17 cellular contexts compared by ENCODE assay signal in genomic region chr10:13665516-13666262, GRCh38.
DNase-seq lines count a peak whose midpoint lies in the region; ATAC-seq, FAIRE-seq and TF ChIP-seq lines count a peak whose summit lies in the region.
"Had no signal": no experiment of that assay in that cellular context is flagged by ENCODE, and none has a peak within 500 bp of the region (broad histone marks: within the 10 kb centered on the region; RNA-seq: fewer than 3 reads in every experiment).

No MANE protein-coding gene starts in this region.

- CTCF ChIA-PET in Caco-2 (lab: Charles Lee): no interaction called here

- no peak overlapping the region for H4K8ac ChIP-seq in neuronal stem cell (ENCODE audit: low read depth, low read length)

- H2BK15ac ChIP-seq in neuronal stem cell (ENCODE audit: low read length): no peak overlapping the region

- no TSS peak for BruUV-seq in Caco-2 (replicated peaks; lab: Mats Ljungman, UMichigan)

- no peak overlapping the region for H3K9ac ChIP-seq in neuronal stem cell (ENCODE audit: low read depth, low read length, poor library complexity)

- ATAC-seq in mucosa of descending colon: no peak
- ATAC-seq: CD8-positive, alpha-beta T cell; GM23338; HCT116 had no signal

- no CpG with 5 or more reads among the region's 20 CpGs for WGBS in neuronal stem cell (ENCODE audit: extremely low coverage in 2 of 2, insufficient read length in 2 of 2, insufficient replicate concordance in 1 of 2), 2 donors

- no peak overlapping the region for H3K4ac ChIP-seq in neuronal stem cell (ENCODE audit: low read length)

- TF ChIP-seq CTCF in Caco-2 (IDR thresholded peaks at IDR 0.05; ENCODE audit: insufficient read depth in 1 of 2, low read depth in 1 of 2, low read length in 1 of 2, severe bottlenecking in 1 of 2, unreplicated experiment in 1 of 2) (no peak), mucosa of descending colon (IDR thresholded peaks at IDR 0.05) (no peak), mesothelial cell of epicardium (IDR thresholded peaks at IDR 0.05; ENCODE audit: unreplicated experiment) (no peak)

- peaks cover 95% of the 10 kb centered on the region for H3K36me3 Mint-ChIP-seq in Caco-2 (ENCODE audit: insufficient read depth, unreplicated experiment)
- H3K36me3 Mint-ChIP-seq in mesothelial cell of epicardium: peaks cover 41% of the 10 kb centered on the region

- H3K23ac ChIP-seq in neuronal stem cell (ENCODE audit: low read depth, low read length, poor library complexity): peak overlapping the region; percentile 8

- H3K27ac Mint-ChIP-seq in Caco-2 (ENCODE audit: unreplicated experiment): peak overlapping the region; percentile 46
- no peak overlapping the region for H3K27ac Mint-ChIP-seq in mesothelial cell of epicardium
- H3K27ac Mint-ChIP-seq: CD4-positive, CD25-positive, alpha-beta regulatory T cell; CD8-positive, alpha-beta T cell; GM23338 had no signal

- POLR2A ChIA-PET in Caco-2 (lab: Charles Lee): no interaction called here

- no peak for DNase-seq in Caco-2
- DNase-seq in GM12892 (ENCODE audit: insufficient read length): no peak
- no peak for DNase-seq in neuronal stem cell (ENCODE audit: low spot score)
- DNase-seq in activated CD4-positive, CD25-positive, alpha-beta regulatory T cell (lab: John Stamatoyannopoulos, UW): no peak
- no peak for DNase-seq in mucosa of descending colon
- DNase-seq in mesothelial cell of epicardium (ENCODE audit: low spot score in 2 of 2, unreplicated experiment in 2 of 2): no peak
- DNase-seq: C1 segment of cervical spinal cord; CD4-positive, CD25-positive, alpha-beta regulatory T cell; CD8-positive, alpha-beta T cell; DMS 273 treated with DMSO at 0.1 percent for 48 hours; DMS79; GF-D8; H9 had no signal

- H3K27ac ChIP-seq in neuronal stem cell (replicated peaks; ENCODE audit: low read length): no peak overlapping the region

- H2AFZ ChIP-seq in neuronal stem cell (ENCODE audit: low read length): no peak overlapping the region
- H2AFZ ChIP-seq: GM23338 had no signal

- H3K27me3 ChIP-seq in Caco-2 (replicated peaks; ENCODE audit: control insufficient read depth, insufficient read depth, low read length) (no peaks in the 10 kb centered on the region), neuronal stem cell (ENCODE audit: control insufficient read depth in 3 of 3, insufficient read depth in 3 of 3, low read depth in 1 of 3, low read length in 3 of 3) (no peaks in the 10 kb centered on the region)

- H3K4me1 Mint-ChIP-seq in Caco-2 (ENCODE audit: low read depth, unreplicated experiment) (peaks cover 22% of the 10 kb centered on the region), mesothelial cell of epicardium (peaks cover 5% of the 10 kb centered on the region)
- H3K4me1 Mint-ChIP-seq: CD4-positive, CD25-positive, alpha-beta regulatory T cell had no signal

- no peak overlapping the region for H2BK5ac ChIP-seq in neuronal stem cell (ENCODE audit: low read length)

- no peak overlapping the region for H2AK5ac ChIP-seq in neuronal stem cell (ENCODE audit: low read depth, low read length)

- no peak for TF ChIP-seq POLR2A in GM12892 (IDR thresholded peaks at IDR 0.05; ENCODE audit: low read depth, low read length)

- H2BK120ac ChIP-seq in neuronal stem cell (ENCODE audit: low read depth, low read length): no peak overlapping the region

- H3K36me3 ChIP-seq in Caco-2 (ENCODE audit: control insufficient read depth, insufficient read depth, low read length): peaks cover 9% of the 10 kb centered on the region
- H3K36me3 ChIP-seq in neuronal stem cell (replicated peaks in 1 of 2; ENCODE audit: control insufficient read depth in 2 of 2, insufficient read depth in 2 of 2, low read length in 2 of 2): peaks cover 24 to 98% of the 10 kb centered on the region in 2 donors
- H3K36me3 ChIP-seq in mucosa of descending colon (ENCODE audit: low read depth): no peaks in the 10 kb centered on the region

- no peak overlapping the region for H3K14ac ChIP-seq in neuronal stem cell (ENCODE audit: low read length)

- no peak overlapping the region for H3K4me3 Mint-ChIP-seq in Caco-2 (ENCODE audit: unreplicated experiment)
- H3K4me3 Mint-ChIP-seq in mesothelial cell of epicardium: no peak overlapping the region
- H3K4me3 Mint-ChIP-seq: CD4-positive, CD25-positive, alpha-beta regulatory T cell; CD8-positive, alpha-beta T cell; GM23338; H9 had no signal

- H3K9me3 Mint-ChIP-seq in Caco-2 (ENCODE audit: unreplicated experiment) (no peaks in the 10 kb centered on the region), mesothelial cell of epicardium (no peaks in the 10 kb centered on the region)
- H3K9me3 Mint-ChIP-seq: CD4-positive, CD25-positive, alpha-beta regulatory T cell; CD8-positive, alpha-beta T cell; GM23338; H9 had no signal

- H3K4me1 ChIP-seq in Caco-2: peaks cover 21% of the 10 kb centered on the region
- peaks cover 0 to 17% of the 10 kb centered on the region in 2 donors for H3K4me1 ChIP-seq in neuronal stem cell (ENCODE audit: control insufficient read depth in 2 of 2, insufficient read depth in 1 of 2, low read depth in 1 of 2, low read length in 2 of 2)
- no peaks in the 10 kb centered on the region for H3K4me1 ChIP-seq in mucosa of descending colon (ENCODE audit: low read depth)

- H3K9me3 ChIP-seq in Caco-2 (no peaks in the 10 kb centered on the region), neuronal stem cell (replicated peaks in 1 of 2; ENCODE audit: control insufficient read depth in 2 of 2, insufficient read depth in 1 of 2, low read depth in 1 of 2, low read length in 2 of 2) (peaks cover 2 to 7% of the 10 kb centered on the region in 2 donors), mucosa of descending colon (no peaks in the 10 kb centered on the region)

- H2BK12ac ChIP-seq in neuronal stem cell (ENCODE audit: low read length): no peak overlapping the region

- H3K4me3 ChIP-seq in Caco-2 (ENCODE audit: low read depth, low read length): no peak overlapping the region
- no peak overlapping the region for H3K4me3 ChIP-seq in neuronal stem cell (ENCODE audit: low read length in 2 of 2)
- H3K4me3 ChIP-seq in mucosa of descending colon: no peak overlapping the region
- H3K4me3 ChIP-seq: GM23338 had no signal

- no peaks in the 10 kb centered on the region for H3K27me3 Mint-ChIP-seq in Caco-2 (ENCODE audit: insufficient read depth, unreplicated experiment)
- H3K27me3 Mint-ChIP-seq in mesothelial cell of epicardium (ENCODE audit: low read depth): no peaks in the 10 kb centered on the region
- H3K27me3 Mint-ChIP-seq: CD4-positive, CD25-positive, alpha-beta regulatory T cell had no signal

- no peak overlapping the region for H3K4me2 ChIP-seq in neuronal stem cell (ENCODE audit: insufficient read depth, low read length, poor library complexity, severe bottlenecking)
- H3K4me2 ChIP-seq: GM23338 had no signal

- H3K79me1 ChIP-seq in neuronal stem cell (ENCODE audit: low read depth, low read length): no peaks in the 10 kb centered on the region

- no peak overlapping the region for H4K91ac ChIP-seq in neuronal stem cell (ENCODE audit: low read depth, low read length, poor library complexity)

- FAIRE-seq in GM12892 (lab: Jason Lieb, UNC): peak; percentile 70
- FAIRE-seq: D721Med, GM12891 had no signal

- intact Hi-C loops in Caco-2 (cut with micrococcal nuclease; ENCODE audit: unreplicated experiment): no loop called here
- intact Hi-C loops in mucosa of descending colon (cut with DNase I, micrococcal nuclease): no loop called here

- H3K18ac ChIP-seq in neuronal stem cell (ENCODE audit: low read length): no peak overlapping the region
